ENCODE assay signal across 15 cellular contexts in the genomic region with DNA sequence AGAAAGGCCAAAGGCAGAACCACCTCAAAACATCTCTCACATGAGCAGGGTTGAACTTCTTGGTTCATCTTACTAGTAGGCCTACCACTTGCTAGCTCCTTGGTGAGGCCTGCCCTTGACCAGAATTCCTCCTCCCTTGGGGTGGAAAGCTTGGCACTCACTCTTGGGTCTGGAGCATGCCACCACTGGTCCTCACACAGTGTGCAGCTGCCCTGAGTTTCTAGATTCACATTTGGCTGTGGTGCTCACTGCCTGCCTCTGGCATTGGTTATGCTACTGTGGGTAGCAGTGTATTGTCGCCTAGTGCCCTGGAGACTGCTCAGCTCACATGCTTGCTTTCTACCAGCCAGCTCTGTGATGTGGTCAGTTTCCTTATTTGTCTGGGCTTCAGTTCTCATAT. TPM values are rescaled to one million over a fixed set of nuclear protein-coding genes. Genes with fewer than 3 reads are reported as not detected.
DNase-seq lines count a peak whose midpoint lies in the region; ATAC-seq and TF ChIP-seq lines count a peak whose summit lies in the region.
"Had no signal": no experiment of that assay in that cellular context is flagged by ENCODE, and none has a peak within 500 bp of the region (broad histone marks: within the 10 kb centered on the region; RNA-seq: fewer than 3 reads in every experiment).

No MANE protein-coding gene starts in this region.

- WGBS in gastroesophageal sphincter (ENCODE audit: low coverage in 1 of 2), 2 donors, result 25 to 50% methylated on average over 1 of the region's 1 CpG

- H3K4me1 Mint-ChIP-seq in activated CD4-positive, alpha-beta memory T cell treated with anti-CD3 and anti-CD28 coated beads for 36 hours (ENCODE audit: low read depth), result peaks cover 87% of the 10 kb centered on the region

- peaks cover 10% of the 10 kb centered on the region for H3K9me3 Mint-ChIP-seq in activated CD4-positive, alpha-beta memory T cell treated with anti-CD3 and anti-CD28 coated beads for 36 hours

- 0 out of 2 replicates have a peak, but pooled peaks cover 4% of the 10 kb centered on the region for H3K79me2 ChIP-seq in PC-9 (ENCODE audit: low read depth)

- DNase-seq in activated CD4-positive, alpha-beta memory T cell treated with anti-CD3 and anti-CD28 coated beads for 36 hours, result no peak
- peak; percentile 48 to 70 for DNase-seq in gastrocnemius medialis
- DNase-seq in PC-9, result no peak
- no peak for DNase-seq in tibial artery
- DNase-seq: dermis blood vessel endothelial cell; foreskin melanocyte; GDM1; NCI-H1930; SK-N-SH; stimulated activated CD4-positive, alpha-beta T cell treated with anti-CD3 and anti-CD28 coated beads, Interleukin-1b, Interleukin-23, amount 100 ng/mL, for 48 hours; stimulated activated naive CD4-positive, alpha-beta T cell had no signal

- H3K4me3 ChIP-seq in GM08714 (ENCODE audit: low read length) (peak overlapping the region; percentile 35; the same call in 1 of the 2 replicates), gastroesophageal sphincter (no peak overlapping the region), gastrocnemius medialis (no peak overlapping the region), PC-9 (no peak overlapping the region), tibial artery (no peak overlapping the region)

- peak overlapping the region; percentile 70 for H3K4me3 Mint-ChIP-seq in activated CD4-positive, alpha-beta memory T cell treated with anti-CD3 and anti-CD28 coated beads for 36 hours

- H3K4me2 ChIP-seq in PC-9, result no peak overlapping the region
- H3K4me2 ChIP-seq: SK-N-SH had no signal

- no peaks in the 10 kb centered on the region for H3F3A ChIP-seq in PC-9 (ENCODE audit: insufficient read depth, low read depth)

- no peak for TF ChIP-seq EP300 in gastroesophageal sphincter (IDR thresholded peaks at IDR 0.05)

- no peaks in the 10 kb centered on the region for H3K9me2 ChIP-seq in PC-9 (ENCODE audit: insufficient read depth)
- H3K9me2 ChIP-seq: SK-N-SH had no signal

- TF ChIP-seq CTCF in gastroesophageal sphincter (IDR thresholded peaks at IDR 0.05) (no peak), gastrocnemius medialis (IDR thresholded peaks at IDR 0.05 in 4 of 5, conservative IDR thresholded peaks at IDR 0.05 in 1 of 5) (no peak), PC-9 (conservative IDR thresholded peaks at IDR 0.05) (no peak), tibial artery (IDR thresholded peaks at IDR 0.05) (no peak)

- ATAC-seq in gastroesophageal sphincter (peak; percentile 37), gastrocnemius medialis (peak; percentile 82 to 90), GM21717 (IDR thresholded peaks at IDR 0.05; ENCODE audit: unreplicated experiment) (no peak), GM21390 (IDR thresholded peaks at IDR 0.05; ENCODE audit: unreplicated experiment) (no peak)

- peak overlapping the region; percentile 85 for H3K27ac Mint-ChIP-seq in activated CD4-positive, alpha-beta memory T cell treated with anti-CD3 and anti-CD28 coated beads for 36 hours

- H3K9me3 ChIP-seq in gastroesophageal sphincter (no peaks in the 10 kb centered on the region), gastrocnemius medialis (no peaks in the 10 kb centered on the region), PC-9 (ENCODE audit: insufficient read depth, low read depth) (no peaks in the 10 kb centered on the region), tibial artery (no peaks in the 10 kb centered on the region)
- H3K9me3 ChIP-seq: SK-N-SH had no signal

- peaks cover 17% of the 10 kb centered on the region for H3K36me3 Mint-ChIP-seq in activated CD4-positive, alpha-beta memory T cell treated with anti-CD3 and anti-CD28 coated beads for 36 hours

- H3K27ac ChIP-seq in gastroesophageal sphincter (peak overlapping the region in 3 of 4 donors; percentile 7 to 55 (median 35)), gastrocnemius medialis (peak overlapping the region; percentile 66 to 83 (median 76)), PC-9 (no peak overlapping the region), tibial artery (peak overlapping the region in 1 of 2 donors; percentile 53)

- intact Hi-C loops in activated CD4-positive, alpha-beta memory T cell treated with anti-CD3 and anti-CD28 coated beads for 36 hours (cut with micrococcal nuclease), result loop anchor here (5.0 to 10.0 kb wide), 3 partner anchors 174 to 946 kb away; no protein-coding TSS in a partner anchor
- intact Hi-C loops in gastrocnemius medialis (cut with DNase I; ENCODE audit: low total_unique reads) (no loop called here), PC-9 (cut with micrococcal nuclease; ENCODE audit: unreplicated experiment) (no loop called here), tibial artery (cut with DNase I; ENCODE audit: low total_unique reads) (loop anchor here (5.0 kb wide), 1 partner anchor 264 kb away; no protein-coding TSS in a partner anchor)

- POLR2A ChIA-PET in activated CD4-positive, alpha-beta memory T cell treated with anti-CD3 and anti-CD28 coated beads for 36 hours (lab: Charles Lee), result interaction anchor here (1.1 to 1.4 kb wide), 6 partner anchors 12 to 223 kb away, joined by 3 to 7 read pairs (median 3); a partner anchor contains a TSS
- POLR2A ChIA-PET in PC-9 (lab: Charles Lee; ENCODE audit: unreplicated experiment), result no interaction called here

- CTCF ChIA-PET in activated CD4-positive, alpha-beta memory T cell treated with anti-CD3 and anti-CD28 coated beads for 36 hours (lab: Charles Lee), result interaction anchor here (1.0 to 9.8 kb wide), 11 partner anchors 12 to 308 kb away, joined by 3 to 228 read pairs (median 6); a partner anchor contains a TSS
- CTCF ChIA-PET in PC-9 (lab: Charles Lee), result interaction anchor here (1.2 kb wide), 1 partner anchor 261 kb away, joined by 4 read pairs; no protein-coding TSS in a partner anchor

- no peak for TF ChIP-seq POLR2A in gastroesophageal sphincter (IDR thresholded peaks at IDR 0.05)
- TF ChIP-seq POLR2A in gastrocnemius medialis (IDR thresholded peaks at IDR 0.05), result no peak

- H2AFZ ChIP-seq in PC-9, result no peak overlapping the region

- in situ Hi-C loops in gastrocnemius medialis (cut with MboI; ENCODE audit: low sequenced_read_pairs in 4 of 4), result loop anchor here (5.0 to 25.0 kb wide), 3 partner anchors 264 to 1449 kb away; a partner anchor contains a TSS

- no TSS peak for BruUV-seq in PC-9 (replicated peaks; lab: Mats Ljungman, UMichigan)

- H3K27me3 Mint-ChIP-seq in activated CD4-positive, alpha-beta memory T cell treated with anti-CD3 and anti-CD28 coated beads for 36 hours, result no peaks in the 10 kb centered on the region

- H4K20me1 ChIP-seq in PC-9 (ENCODE audit: insufficient read depth), result peaks cover 7% of the 10 kb centered on the region; the same call in 1 of the 2 replicates

- H3K4me1 ChIP-seq in gastroesophageal sphincter (peaks cover 0 to 44% (median 5%) of the 10 kb centered on the region in 3 donors), gastrocnemius medialis (peaks cover 57 to 64% of the 10 kb centered on the region in 2 donors), PC-9 (replicated peaks; ENCODE audit: insufficient read depth) (no peaks in the 10 kb centered on the region), tibial artery (peaks cover 0 to 21% (median 7%) of the 10 kb centered on the region in 4 donors)

- H3K27me3 ChIP-seq in gastroesophageal sphincter (no peaks in the 10 kb centered on the region), gastrocnemius medialis (no peaks in the 10 kb centered on the region), PC-9 (ENCODE audit: insufficient read depth, low read depth) (no peaks in the 10 kb centered on the region), tibial artery (no peaks in the 10 kb centered on the region)

- peaks cover 0 to 42% of the 10 kb centered on the region in 2 donors for H3K36me3 ChIP-seq in gastroesophageal sphincter
- no peaks in the 10 kb centered on the region for H3K36me3 ChIP-seq in gastrocnemius medialis
- peaks cover 6% of the 10 kb centered on the region; the same call in 1 of the 2 replicates for H3K36me3 ChIP-seq in PC-9 (ENCODE audit: low read depth)
- peaks cover 0 to 22% (median 0%) of the 10 kb centered on the region in 3 donors for H3K36me3 ChIP-seq in tibial artery

RNA-seq across cellular contexts. Expression of a gene that starts 23.7 kb away (rescaled TPM):
- 10 to 100 TPM; 23.5 to 24.0 TPM for total RNA-seq in activated CD4-positive, alpha-beta memory T cell treated with anti-CD3 and anti-CD28 coated beads for 36 hours
- total RNA-seq in gastroesophageal sphincter (10 to 100 TPM; 10.2 to 13.2 (median 12.4) TPM), gastrocnemius medialis (10 to 100 TPM; 12.3 to 28.6 (median 17.1) TPM), PC-9 (2021) (15.7 and 18.5 TPM in 2 replicates)

RNA-seq across cellular contexts. Expression of a gene that starts 23.9 kb away (rescaled TPM):
- total RNA-seq in activated CD4-positive, alpha-beta memory T cell treated with anti-CD3 and anti-CD28 coated beads for 36 hours, result 10 to 100 TPM; 23.4 TPM
- total RNA-seq in gastroesophageal sphincter (10 to 100 TPM; 31.4 to 40.0 (median 36.8) TPM), gastrocnemius medialis (10 to 100 TPM; 40.3 to 66.6 (median 44.2) TPM), PC-9 (2021) (12.1 and 16.2 TPM in 2 replicates)

Comparison
In these comparisons a context has a peak if more than half of its experiments do, and no peak if none do; other contexts are left out.
1. DNase-seq: peak in gastrocnemius medialis (2 of 2); none in activated CD4-positive, alpha-beta memory T cell treated with anti-CD3 and anti-CD28 coated beads for 36 hours (single experiment), PC-9 (0 of 2) and tibial artery (0 of 2).
2. ATAC-seq: peak in gastroesophageal sphincter (single experiment) and gastrocnemius medialis (2 of 2); none in GM21717 (single experiment) and GM21390 (single experiment).
3. intact Hi-C loops: an anchor here in activated CD4-positive, alpha-beta memory T cell treated with anti-CD3 and anti-CD28 coated beads for 36 hours (5.0 to 10.0 kb wide) and tibial artery (5.0 kb wide); none called in gastrocnemius medialis and PC-9.